Comparison of ENCODE assay signal across 16 cellular contexts in genomic region chr2:24922556-24922955, GRCh38. TPM values are rescaled to one million over a fixed set of nuclear protein-coding genes. Genes with fewer than 3 reads are reported as not detected.
DNase-seq lines count a peak whose midpoint lies in the region; ATAC-seq and TF ChIP-seq lines count a peak whose summit lies in the region.
"Had no signal": no experiment of that assay in that cellular context is flagged by ENCODE, and none has a peak within 500 bp of the region (broad histone marks: within the 10 kb centered on the region; RNA-seq: fewer than 3 reads in every experiment).

No MANE protein-coding gene starts in this region.

- no peaks in the 10 kb centered on the region for H3F3A ChIP-seq in smooth muscle cell (ENCODE audit: low read depth)

- no peaks in the 10 kb centered on the region for H4K20me1 ChIP-seq in smooth muscle cell (ENCODE audit: low read depth)

- WGBS in spleen, 5 donors = 86 to 100% (median 92%) methylated on average over 1 of the region's 1 CpG
- WGBS in smooth muscle cell (ENCODE audit: low lambda C conversion rate) = 100% methylated on average over 1 of the region's 1 CpG

- intact Hi-C loops in activated naive CD4-positive, alpha-beta T cell treated with anti-CD3 and anti-CD28 coated beads for 36 hours (cut with micrococcal nuclease) = loop anchor here (10.0 kb wide), 1 partner anchor 348 kb away; no protein-coding TSS in a partner anchor
- intact Hi-C loops in spleen (cut with DNase I; ENCODE audit: low total_unique reads) = no loop called here

- H3K4me3 Mint-ChIP-seq in activated naive CD4-positive, alpha-beta T cell treated with anti-CD3 and anti-CD28 coated beads, Interleukin-2, amount 50 U/mL, for 24 hours = no peak overlapping the region
- H3K4me3 Mint-ChIP-seq in activated naive CD4-positive, alpha-beta T cell treated with anti-CD3 and anti-CD28 coated beads for 36 hours = no peak overlapping the region
- H3K4me3 Mint-ChIP-seq in neural crest cell = peak overlapping the region; percentile 65

- peaks cover 24% of the 10 kb centered on the region for H3K4me1 Mint-ChIP-seq in activated naive CD4-positive, alpha-beta T cell treated with anti-CD3 and anti-CD28 coated beads, Interleukin-2, amount 50 U/mL, for 24 hours
- peaks cover 21% of the 10 kb centered on the region for H3K4me1 Mint-ChIP-seq in activated naive CD4-positive, alpha-beta T cell treated with anti-CD3 and anti-CD28 coated beads for 36 hours (ENCODE audit: low read depth)
- H3K4me1 Mint-ChIP-seq in neural crest cell = peaks cover 35% of the 10 kb centered on the region

- H3K4me3 ChIP-seq in spleen (no peak overlapping the region), smooth muscle cell (no peak overlapping the region)
- H3K4me3 ChIP-seq: BLaER1 treated with 17β-estradiol and CSF1 and Interleukin-3, amounts not matched to agents 10 nM and 100 nM had no signal

- H3K4me2 ChIP-seq in smooth muscle cell = no peak overlapping the region
- H3K4me2 ChIP-seq: BLaER1 treated with 17β-estradiol and CSF1 and Interleukin-3, amounts not matched to agents 10 nM and 100 nM had no signal

- H3K36me3 ChIP-seq in spleen = peaks cover 0 to 8% (median 0%) of the 10 kb centered on the region in 6 donors
- H3K36me3 ChIP-seq in smooth muscle cell (ENCODE audit: low read depth) = no peaks in the 10 kb centered on the region

- peaks cover 1% of the 10 kb centered on the region for H3K36me3 Mint-ChIP-seq in activated naive CD4-positive, alpha-beta T cell treated with anti-CD3 and anti-CD28 coated beads, Interleukin-2, amount 50 U/mL, for 24 hours
- H3K36me3 Mint-ChIP-seq in activated naive CD4-positive, alpha-beta T cell treated with anti-CD3 and anti-CD28 coated beads for 36 hours (ENCODE audit: low read depth) = peaks cover 14% of the 10 kb centered on the region
- peaks cover 4% of the 10 kb centered on the region for H3K36me3 Mint-ChIP-seq in neural crest cell (ENCODE audit: low read depth)
- H3K36me3 Mint-ChIP-seq: IgD-negative memory B cell had no signal

- H3K27ac ChIP-seq in spleen (no peak overlapping the region), smooth muscle cell (ENCODE audit: low read depth) (no peak overlapping the region)
- H3K27ac ChIP-seq: BLaER1 treated with 17β-estradiol and CSF1 and Interleukin-3, amounts not matched to agents 10 nM and 100 nM had no signal

- H2AFZ ChIP-seq in smooth muscle cell (ENCODE audit: low read depth) = no peak overlapping the region

- CTCF ChIA-PET in activated naive CD4-positive, alpha-beta T cell treated with anti-CD3 and anti-CD28 coated beads for 36 hours (lab: Charles Lee) = no interaction called here

- ATAC-seq in HG03039 (IDR thresholded peaks at IDR 0.05; ENCODE audit: unreplicated experiment) = no peak

- no peak for DNase-seq in activated naive CD4-positive, alpha-beta T cell treated with anti-CD3 and anti-CD28 coated beads for 36 hours
- no peak for DNase-seq in neural crest cell (ENCODE audit: low read depth, low spot score)
- peak; percentile 50 for DNase-seq in spleen
- DNase-seq in smooth muscle cell (lab: John Stamatoyannopoulos, UW; ENCODE audit: unreplicated experiment) = no peak
- no peak for DNase-seq in central memory CD4-positive, alpha-beta T cell
- DNase-seq: 8988T; AML-193; CD4-positive, alpha-beta T cell; DMS153; DMS79 treated with DMSO at 0.1 percent for 48 hours; EL; HCEC 1CT had no signal

- H3K27me3 ChIP-seq in spleen (replicated peaks in 1 of 7) (peaks cover 0 to 26% (median 0%) of the 10 kb centered on the region in 7 donors), smooth muscle cell (ENCODE audit: low read depth) (no peaks in the 10 kb centered on the region)

- no peaks in the 10 kb centered on the region for H3K79me2 ChIP-seq in smooth muscle cell (ENCODE audit: low read depth)

- H3K4me1 ChIP-seq in spleen = peaks cover 16 to 47% (median 39%) of the 10 kb centered on the region in 6 donors
- no peaks in the 10 kb centered on the region for H3K4me1 ChIP-seq in smooth muscle cell (ENCODE audit: low read depth)

- no peaks in the 10 kb centered on the region for H3K27me3 Mint-ChIP-seq in activated naive CD4-positive, alpha-beta T cell treated with anti-CD3 and anti-CD28 coated beads, Interleukin-2, amount 50 U/mL, for 24 hours
- H3K27me3 Mint-ChIP-seq in activated naive CD4-positive, alpha-beta T cell treated with anti-CD3 and anti-CD28 coated beads for 36 hours (ENCODE audit: low read depth) = no peaks in the 10 kb centered on the region
- H3K27me3 Mint-ChIP-seq in neural crest cell (ENCODE audit: low read depth) = peaks cover 2% of the 10 kb centered on the region
- H3K27me3 Mint-ChIP-seq: CD4-positive, alpha-beta T cell had no signal

- no peaks in the 10 kb centered on the region for H3K9me3 Mint-ChIP-seq in activated naive CD4-positive, alpha-beta T cell treated with anti-CD3 and anti-CD28 coated beads, Interleukin-2, amount 50 U/mL, for 24 hours
- H3K9me3 Mint-ChIP-seq in activated naive CD4-positive, alpha-beta T cell treated with anti-CD3 and anti-CD28 coated beads for 36 hours = no peaks in the 10 kb centered on the region
- no peaks in the 10 kb centered on the region for H3K9me3 Mint-ChIP-seq in neural crest cell
- H3K9me3 Mint-ChIP-seq: CD4-positive, alpha-beta T cell; IgD-negative memory B cell had no signal

- H3K27ac Mint-ChIP-seq in activated naive CD4-positive, alpha-beta T cell treated with anti-CD3 and anti-CD28 coated beads, Interleukin-2, amount 50 U/mL, for 24 hours = peak overlapping the region; percentile 64
- no peak overlapping the region for H3K27ac Mint-ChIP-seq in activated naive CD4-positive, alpha-beta T cell treated with anti-CD3 and anti-CD28 coated beads for 36 hours
- no peak overlapping the region for H3K27ac Mint-ChIP-seq in neural crest cell (ENCODE audit: unreplicated experiment)
- H3K27ac Mint-ChIP-seq: CD4-positive, alpha-beta T cell; IgD-negative memory B cell had no signal

- no peak overlapping the region for H3K9ac ChIP-seq in smooth muscle cell (ENCODE audit: low read depth)
- H3K9ac ChIP-seq: BLaER1 treated with 17β-estradiol and CSF1 and Interleukin-3, amounts not matched to agents 10 nM and 100 nM had no signal

- H3K9me3 ChIP-seq in spleen (no peaks in the 10 kb centered on the region), smooth muscle cell (replicated peaks; ENCODE audit: low read depth) (no peaks in the 10 kb centered on the region)
- H3K9me3 ChIP-seq: BLaER1 treated with 17β-estradiol and CSF1 and Interleukin-3, amounts not matched to agents 10 nM and 100 nM had no signal

- no peak for TF ChIP-seq POLR2A in spleen (IDR thresholded peaks at IDR 0.05)

- TF ChIP-seq CTCF in neural crest cell (conservative IDR thresholded peaks at IDR 0.05) = no peak
- no peak for TF ChIP-seq CTCF in spleen (IDR thresholded peaks at IDR 0.05 in 8 of 11, conservative IDR thresholded peaks at IDR 0.05 in 3 of 11)
- no peak for TF ChIP-seq CTCF in smooth muscle cell (IDR thresholded peaks at IDR 0.05; ENCODE audit: borderline replicate concordance, insufficient read depth, poor library complexity, severe bottlenecking)

RNA-seq across cellular contexts. Expression of gene ADCY3, which starts 2.5 kb away (rescaled TPM):
- total RNA-seq in activated naive CD4-positive, alpha-beta T cell treated with anti-CD3 and anti-CD28 coated beads for 36 hours = 10 to 100 TPM; 44.8 to 49.9 TPM
- 48.1 and 49.2 TPM in 2 replicates for total RNA-seq in neural crest cell
- total RNA-seq in spleen = 10 to 100 TPM; 39.6 to 61.5 (median 58.2) TPM
- polyA plus RNA-seq in spleen = 10 to 100 TPM; 36.5 to 53.1 (median 42.4) TPM
- total RNA-seq in smooth muscle cell = 20.8 and 34.3 TPM in 2 replicates
- polyA plus RNA-seq in smooth muscle cell = 29.6 and 41.7 TPM in 2 replicates

RNA-seq across cellular contexts. Expression of gene DNAJC27, which starts 49.2 kb away (rescaled TPM):
- 1 to 10 TPM; 5.3 to 6.0 TPM for total RNA-seq in activated naive CD4-positive, alpha-beta T cell treated with anti-CD3 and anti-CD28 coated beads for 36 hours
- total RNA-seq in neural crest cell = 6.9 and 8.1 TPM in 2 replicates
- 10 to 100 TPM in 1 of 7 donors, 1 to 10 TPM in 6; 4.6 to 10.5 (median 8.0) TPM for total RNA-seq in spleen
- polyA plus RNA-seq in spleen = 1 to 10 TPM; 1.7 to 3.0 (median 2.2) TPM
- 4.4 and 8.4 TPM in 2 replicates for total RNA-seq in smooth muscle cell
- 1.4 and 2.2 TPM in 2 replicates for polyA plus RNA-seq in smooth muscle cell
